27 cellular contexts compared by ENCODE assay signal in the genomic region with DNA sequence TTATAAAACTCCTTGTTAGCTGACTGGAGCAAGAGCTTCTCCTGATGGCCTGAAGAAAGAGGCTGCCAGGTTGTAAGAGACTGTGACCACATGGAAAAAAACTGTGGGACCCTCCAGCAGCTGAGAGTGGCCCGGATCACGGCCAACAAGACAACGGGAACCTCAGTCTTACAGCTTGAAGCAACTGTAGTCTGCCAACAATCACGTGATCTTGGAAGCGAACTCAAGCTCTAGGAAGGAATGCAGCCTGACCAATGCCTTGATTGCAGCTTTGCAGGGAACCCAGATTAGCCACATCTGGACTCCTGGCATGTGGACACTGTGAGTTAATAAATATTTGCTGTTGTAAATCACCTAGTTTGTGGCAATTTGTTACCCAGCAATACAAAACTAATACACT.
"Had no signal": no experiment of that assay in that cellular context is flagged by ENCODE, and none has a peak within 500 bp of the region (broad histone marks: within the 10 kb centered on the region; RNA-seq: fewer than 3 reads in every experiment).

No MANE protein-coding gene starts in this region.

- H3K27me3 Mint-ChIP-seq: activated B cell treated with CpG ODN at 0.5 μM for 24 hours; activated CD8-positive, alpha-beta memory T cell treated with anti-CD3 and anti-CD28 coated beads, Interleukin-2, amount 10 ng/mL, durations not matched to agents 7 days and 5 days; activated naive CD4-positive, alpha-beta T cell treated with anti-CD3 and anti-CD28 coated beads, Interleukin-2, amount 50 U/mL, for 24 hours; activated naive CD8-positive, alpha-beta T cell treated with anti-CD3 and anti-CD28 coated beads, Interleukin-2, amount 50 U/mL, for 24 hours; natural killer cell treated with Interleukin-12 subunit alpha and Interleukin-12 subunit beta and Interleukin-15 and Interleukin-18, amount 100 ng/mL, for 72 hours; stimulated activated naive CD8-positive, alpha-beta T cell treated with anti-CD3 and anti-CD28 coated beads, Interleukin-15, Interleukin-2, amounts not matched to agents 100 ng/mL and 50 ng/mL, for 24 hours; type B pancreatic cell had no signal

- H3K4me3 Mint-ChIP-seq: activated B cell treated with CpG ODN at 0.5 μM for 24 hours; activated CD8-positive, alpha-beta memory T cell treated with anti-CD3 and anti-CD28 coated beads, Interleukin-2, amount 10 ng/mL, durations not matched to agents 7 days and 5 days; activated CD8-positive, alpha-beta T cell treated with anti-CD3 and anti-CD28 coated beads, Interleukin-2, amount 10 ng/mL, durations not matched to agents 7 days and 5 days; activated naive CD4-positive, alpha-beta T cell treated with anti-CD3 and anti-CD28 coated beads, Interleukin-2, amount 50 U/mL, for 24 hours; activated naive CD8-positive, alpha-beta T cell treated with anti-CD3 and anti-CD28 coated beads, Interleukin-2, amount 50 U/mL, for 24 hours; natural killer cell treated with Interleukin-12 subunit alpha and Interleukin-12 subunit beta and Interleukin-15 and Interleukin-18, amount 100 ng/mL, for 72 hours; stimulated activated naive CD8-positive, alpha-beta T cell treated with anti-CD3 and anti-CD28 coated beads, Interleukin-15, Interleukin-2, amounts not matched to agents 100 ng/mL and 50 ng/mL, for 24 hours; type B pancreatic cell had no signal

- H3K9me3 Mint-ChIP-seq: activated B cell treated with CpG ODN at 0.5 μM for 24 hours, type B pancreatic cell had no signal

- DNase-seq: activated B cell treated with CpG ODN at 0.5 μM for 24 hours; activated CD4-positive, alpha-beta T cell treated with anti-CD3 and anti-CD28 coated beads, Interleukin-2, amount 50 U/mL, for 1 hour; activated CD8-positive, alpha-beta memory T cell treated with anti-CD3 and anti-CD28 coated beads, Interleukin-2, amount 10 ng/mL, durations not matched to agents 7 days and 5 days; activated CD8-positive, alpha-beta T cell treated with anti-CD3 and anti-CD28 coated beads, Interleukin-2, amount 10 ng/mL, durations not matched to agents 7 days and 5 days; activated naive CD8-positive, alpha-beta T cell treated with anti-CD3 and anti-CD28 coated beads, Interleukin-2, amount 50 U/mL, for 24 hours; activated T-cell treated with anti-CD3 and anti-CD28 coated beads, Interleukin-2, amount 50 U/mL, for 48 hours; amygdala; caudate nucleus; heart right ventricle; left ventricle myocardium inferior; mucosa of descending colon; stimulated activated CD4-positive, alpha-beta T cell treated with anti-CD3 and anti-CD28 coated beads, Interleukin-12 subunit alpha, Interleukin-12 subunit beta, amount 100 ng/mL, for 4 hours; stimulated activated CD4-positive, alpha-beta T cell treated with anti-CD3 and anti-CD28 coated beads, Interleukin-4, amount 100 ng/mL, for 1 hour; T-helper 2 cell; uterus had no signal

- ATAC-seq: activated CD8-positive, alpha-beta memory T cell treated with anti-CD3 and anti-CD28 coated beads, Interleukin-2, amount 10 ng/mL, durations not matched to agents 7 days and 5 days; activated CD8-positive, alpha-beta T cell treated with anti-CD3 and anti-CD28 coated beads, Interleukin-2, amount 10 ng/mL, durations not matched to agents 7 days and 5 days; activated naive CD8-positive, alpha-beta T cell treated with anti-CD3 and anti-CD28 coated beads, Interleukin-2, amount 50 U/mL, for 24 hours; esophagus mucosa; heart right ventricle; mucosa of descending colon; natural killer cell treated with Interleukin-12 subunit alpha and Interleukin-12 subunit beta and Interleukin-15 and Interleukin-18, amount 100 ng/mL, for 72 hours; sciatic nerve had no signal

- H3K27ac ChIP-seq: heart right ventricle, left ventricle myocardium inferior, neutrophil, skin epidermis, thoracic aorta, uterus had no signal

- H3K36me3 ChIP-seq: heart right ventricle, left ventricle myocardium inferior, neutrophil, thoracic aorta, uterus had no signal

- H3K4me1 Mint-ChIP-seq: activated B cell treated with CpG ODN at 0.5 μM for 24 hours; activated CD8-positive, alpha-beta memory T cell treated with anti-CD3 and anti-CD28 coated beads, Interleukin-2, amount 10 ng/mL, durations not matched to agents 7 days and 5 days; activated naive CD4-positive, alpha-beta T cell treated with anti-CD3 and anti-CD28 coated beads, Interleukin-2, amount 50 U/mL, for 24 hours; activated naive CD8-positive, alpha-beta T cell treated with anti-CD3 and anti-CD28 coated beads, Interleukin-2, amount 50 U/mL, for 24 hours had no signal

- H3K36me3 Mint-ChIP-seq: activated CD8-positive, alpha-beta memory T cell treated with anti-CD3 and anti-CD28 coated beads, Interleukin-2, amount 10 ng/mL, durations not matched to agents 7 days and 5 days; activated naive CD4-positive, alpha-beta T cell treated with anti-CD3 and anti-CD28 coated beads, Interleukin-2, amount 50 U/mL, for 24 hours; type B pancreatic cell had no signal

- H3K9me3 ChIP-seq: left ventricle myocardium inferior, mucosa of descending colon, neutrophil, thoracic aorta, uterus had no signal

- FAIRE-seq: islet of Langerhans had no signal

- H3K4me1 ChIP-seq: heart right ventricle, left ventricle myocardium inferior, uterus had no signal

- H3K27me3 ChIP-seq: heart right ventricle, neutrophil, uterus had no signal

- H3K27ac Mint-ChIP-seq: activated B cell treated with CpG ODN at 0.5 μM for 24 hours; activated CD8-positive, alpha-beta memory T cell treated with anti-CD3 and anti-CD28 coated beads, Interleukin-2, amount 10 ng/mL, durations not matched to agents 7 days and 5 days; activated CD8-positive, alpha-beta T cell treated with anti-CD3 and anti-CD28 coated beads, Interleukin-2, amount 10 ng/mL, durations not matched to agents 7 days and 5 days; activated naive CD4-positive, alpha-beta T cell treated with anti-CD3 and anti-CD28 coated beads, Interleukin-2, amount 50 U/mL, for 24 hours; activated naive CD8-positive, alpha-beta T cell treated with anti-CD3 and anti-CD28 coated beads, Interleukin-2, amount 50 U/mL, for 24 hours; activated T-helper 2 cell treated with anti-CD3 and anti-CD28 coated beads, Interferon-gamma antibody, Interleukin-2, Interleukin-4, amounts not matched to agents 10 μg/mL and 5 μg/mL and 100 μg/mL, durations not matched to agents 14 hours and 24 hours and 36 hours; natural killer cell treated with Interleukin-12 subunit alpha and Interleukin-12 subunit beta and Interleukin-15 and Interleukin-18, amount 100 ng/mL, for 72 hours; stimulated activated naive CD8-positive, alpha-beta T cell treated with anti-CD3 and anti-CD28 coated beads, Interleukin-15, Interleukin-2, amounts not matched to agents 100 ng/mL and 50 ng/mL, for 24 hours; type B pancreatic cell had no signal

- H3K4me3 ChIP-seq: heart right ventricle, left ventricle myocardium inferior, lung, mucosa of descending colon, skin epidermis, thoracic aorta, uterus had no signal
